Comparison of ENCODE assay signal across 14 cellular contexts in the genomic region with DNA sequence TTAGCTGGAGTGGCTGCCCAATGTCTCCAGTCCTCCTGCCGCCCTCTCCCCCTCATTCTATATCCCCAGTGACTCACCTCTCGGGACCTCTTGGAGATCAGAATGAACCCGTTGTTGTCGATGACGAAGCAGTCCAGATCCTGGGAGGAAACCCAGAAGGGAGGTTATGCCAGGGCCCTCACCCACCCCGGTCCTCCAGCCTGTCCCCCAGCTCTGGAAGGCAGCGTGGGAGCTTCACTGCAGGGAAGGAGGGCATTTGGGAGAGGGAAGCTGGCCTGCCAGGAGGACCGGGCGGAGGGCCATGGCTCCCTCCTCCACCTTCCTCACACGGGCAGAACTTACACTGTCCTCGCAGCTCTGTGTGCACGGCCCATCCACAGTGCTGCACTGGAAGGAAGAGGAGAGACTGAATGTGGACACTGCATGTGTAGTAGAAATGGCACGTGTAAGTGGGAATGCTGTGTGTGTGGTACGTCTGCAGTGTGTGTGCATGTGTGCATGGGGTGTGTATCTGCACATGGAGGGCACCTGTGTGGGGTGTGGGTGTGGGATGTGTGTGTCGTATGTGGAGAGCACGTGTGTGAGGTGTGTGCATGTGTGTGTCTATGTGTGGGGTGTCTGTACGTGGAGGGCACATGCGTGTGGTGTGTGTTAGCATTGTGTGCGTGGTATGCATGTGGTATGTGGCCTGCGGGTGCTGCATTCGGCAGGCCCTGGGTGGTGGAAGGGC. TPM values are rescaled to one million over a fixed set of nuclear protein-coding genes. Genes with fewer than 3 reads are reported as not detected.
A peak's percentile ranks its signal among the peaks of the same experiment; 100 is the strongest.
DNase-seq lines count a peak whose midpoint lies in the region; FAIRE-seq and TF ChIP-seq lines count a peak whose summit lies in the region.
"Had no signal": no experiment of that assay in that cellular context is flagged by ENCODE, and none has a peak within 500 bp of the region (broad histone marks: within the 10 kb centered on the region; RNA-seq: fewer than 3 reads in every experiment).

No MANE protein-coding gene starts in this region.

- peak overlapping the region; percentile 99 for H3K4me2 ChIP-seq in BLaER1

- H3K4me3 ChIP-seq in BLaER1: peak overlapping the region; percentile 63
- H3K4me3 ChIP-seq in CD8-positive, alpha-beta memory T cell (ENCODE audit: low read length): no peak overlapping the region
- no peak overlapping the region for H3K4me3 ChIP-seq in fibroblast of mammary gland (ENCODE audit: control insufficient read depth, low read depth, low read length)
- H3K4me3 ChIP-seq in thyroid gland (replicated peaks in 1 of 3): no peak overlapping the region

- peaks cover 2 to 14% of the 10 kb centered on the region in 2 donors for H3K27me3 Mint-ChIP-seq in CD8-positive, alpha-beta memory T cell
- H3K27me3 Mint-ChIP-seq in activated CD4-positive, alpha-beta memory T cell treated with anti-CD3 and anti-CD28 coated beads for 36 hours: no peaks in the 10 kb centered on the region

- peaks cover 14 to 29% (median 15%) of the 10 kb centered on the region in 3 donors for H3K4me1 Mint-ChIP-seq in CD8-positive, alpha-beta memory T cell
- H3K4me1 Mint-ChIP-seq in activated CD4-positive, alpha-beta memory T cell treated with anti-CD3 and anti-CD28 coated beads for 36 hours (ENCODE audit: low read depth): peaks cover 7% of the 10 kb centered on the region

- 85 to 89% methylated on average over 18 to 19 of the region's 21 CpGs for WGBS in thyroid gland, 2 donors

- POLR2A ChIA-PET in CD8-positive, alpha-beta memory T cell (lab: Charles Lee): no interaction called here
- POLR2A ChIA-PET in activated CD4-positive, alpha-beta memory T cell treated with anti-CD3 and anti-CD28 coated beads for 36 hours (lab: Charles Lee): no interaction called here

- no peaks in the 10 kb centered on the region for H4K20me1 ChIP-seq in BLaER1

- peaks cover 100% of the 10 kb centered on the region for H3K4me1 ChIP-seq in BLaER1
- peaks cover 9% of the 10 kb centered on the region for H3K4me1 ChIP-seq in CD8-positive, alpha-beta memory T cell (ENCODE audit: insufficient read depth, low read length)
- peaks cover 0 to 4% of the 10 kb centered on the region in 2 donors for H3K4me1 ChIP-seq in thyroid gland

- no peak for TF ChIP-seq CTCF in fibroblast of mammary gland (conservative IDR thresholded peaks at IDR 0.05; ENCODE audit: control insufficient read depth, insufficient read depth, low read depth, low read length)
- TF ChIP-seq CTCF in thyroid gland (IDR thresholded peaks at IDR 0.05): no peak

- H3K27ac ChIP-seq in BLaER1 (peak overlapping the region; percentile 97), thyroid gland (no peak overlapping the region)
- H3K27ac ChIP-seq in CD8-positive, alpha-beta memory T cell (ENCODE audit: low read depth, low read length): no peak overlapping the region
- H3K27ac ChIP-seq: epithelial cell of prostate had no signal

- intact Hi-C loops in activated CD4-positive, alpha-beta memory T cell treated with anti-CD3 and anti-CD28 coated beads for 36 hours (cut with micrococcal nuclease): no loop called here
- intact Hi-C loops in thyroid gland (cut with DNase I): no loop called here

- H3K27ac Mint-ChIP-seq in CD8-positive, alpha-beta memory T cell: peak overlapping the region in 6 of 8 donors; percentile 52 to 90 (median 70)
- H3K27ac Mint-ChIP-seq in activated CD4-positive, alpha-beta memory T cell treated with anti-CD3 and anti-CD28 coated beads for 36 hours: peak overlapping the region; percentile 36

- no peak for FAIRE-seq in H54 (lab: Jason Lieb, UNC)

- DNase-seq in CD8-positive, alpha-beta memory T cell: no peak
- DNase-seq in activated CD4-positive, alpha-beta memory T cell treated with anti-CD3 and anti-CD28 coated beads for 36 hours: no peak
- DNase-seq in fibroblast of mammary gland (ENCODE audit: low read depth) (peak; percentile 23), thyroid gland (no peak), NCI-H2107 (lab: John Stamatoyannopoulos, UW) (no peak), GOT3 (lab: John Stamatoyannopoulos, UW) (no peak), H54 (ENCODE audit: insufficient read length, low spot score) (no peak)
- DNase-seq: activated CD4-positive, alpha-beta T cell treated with anti-CD3 and anti-CD28 coated beads for 1 hour; NCI-H1048; NCI-H510A treated with DMSO at 0.1 percent for 48 hours; SHP77 treated with DMSO at 0.1 percent for 48 hours; stimulated activated CD4-positive, alpha-beta T cell treated with anti-CD3 and anti-CD28 coated beads, Interleukin-4, amount 100 ng/mL, for 24 hours had no signal

- CTCF ChIA-PET in CD8-positive, alpha-beta memory T cell (lab: Charles Lee): interaction anchor here (0.7 kb wide), 1 partner anchor 130 kb away, joined by 3 read pairs; no protein-coding TSS in a partner anchor
- CTCF ChIA-PET in activated CD4-positive, alpha-beta memory T cell treated with anti-CD3 and anti-CD28 coated beads for 36 hours (lab: Charles Lee): no interaction called here

- H3K27me3 ChIP-seq in BLaER1 (no peaks in the 10 kb centered on the region), thyroid gland (no peaks in the 10 kb centered on the region)
- no peaks in the 10 kb centered on the region for H3K27me3 ChIP-seq in CD8-positive, alpha-beta memory T cell (ENCODE audit: insufficient read depth, low read length, poor library complexity, severe bottlenecking)

- no peaks in the 10 kb centered on the region for H3K9me3 ChIP-seq in BLaER1
- H3K9me3 ChIP-seq in CD8-positive, alpha-beta memory T cell (ENCODE audit: low read length): no peaks in the 10 kb centered on the region
- no peaks in the 10 kb centered on the region for H3K9me3 ChIP-seq in thyroid gland

- H3K36me3 Mint-ChIP-seq in CD8-positive, alpha-beta memory T cell: no peaks in the 10 kb centered on the region
- H3K36me3 Mint-ChIP-seq in activated CD4-positive, alpha-beta memory T cell treated with anti-CD3 and anti-CD28 coated beads for 36 hours: no peaks in the 10 kb centered on the region

- H3K36me3 ChIP-seq in BLaER1 (no peaks in the 10 kb centered on the region), thyroid gland (no peaks in the 10 kb centered on the region)
- no peaks in the 10 kb centered on the region for H3K36me3 ChIP-seq in CD8-positive, alpha-beta memory T cell (ENCODE audit: insufficient read depth, low read length)

- no peaks in the 10 kb centered on the region for H3K9me3 Mint-ChIP-seq in CD8-positive, alpha-beta memory T cell
- H3K9me3 Mint-ChIP-seq in activated CD4-positive, alpha-beta memory T cell treated with anti-CD3 and anti-CD28 coated beads for 36 hours: no peaks in the 10 kb centered on the region

- peak overlapping the region in 6 of 7 donors; percentile 43 to 71 (median 52) for H3K4me3 Mint-ChIP-seq in CD8-positive, alpha-beta memory T cell
- H3K4me3 Mint-ChIP-seq in activated CD4-positive, alpha-beta memory T cell treated with anti-CD3 and anti-CD28 coated beads for 36 hours: peak overlapping the region; percentile 61

- H3K9ac ChIP-seq in BLaER1: peak overlapping the region; percentile 84

- TF ChIP-seq POLR2A in thyroid gland (IDR thresholded peaks at IDR 0.05) (no peak), H54 (IDR thresholded peaks at IDR 0.05; ENCODE audit: low read depth, low read length) (no peak)

RNA-seq across cellular contexts. Expression of a gene that starts 10.0 kb away (rescaled TPM):
- under 1 TPM in 1 of 2 experiments, not detected in 1; 0.24 TPM for total RNA-seq in CD8-positive, alpha-beta memory T cell
- not detected for polyA plus RNA-seq in CD8-positive, alpha-beta memory T cell
- total RNA-seq in activated CD4-positive, alpha-beta memory T cell treated with anti-CD3 and anti-CD28 coated beads for 36 hours: not detected
- total RNA-seq in thyroid gland: not detected
